Comparison of ENCODE assay signal across 2 cellular contexts in the genomic region with DNA sequence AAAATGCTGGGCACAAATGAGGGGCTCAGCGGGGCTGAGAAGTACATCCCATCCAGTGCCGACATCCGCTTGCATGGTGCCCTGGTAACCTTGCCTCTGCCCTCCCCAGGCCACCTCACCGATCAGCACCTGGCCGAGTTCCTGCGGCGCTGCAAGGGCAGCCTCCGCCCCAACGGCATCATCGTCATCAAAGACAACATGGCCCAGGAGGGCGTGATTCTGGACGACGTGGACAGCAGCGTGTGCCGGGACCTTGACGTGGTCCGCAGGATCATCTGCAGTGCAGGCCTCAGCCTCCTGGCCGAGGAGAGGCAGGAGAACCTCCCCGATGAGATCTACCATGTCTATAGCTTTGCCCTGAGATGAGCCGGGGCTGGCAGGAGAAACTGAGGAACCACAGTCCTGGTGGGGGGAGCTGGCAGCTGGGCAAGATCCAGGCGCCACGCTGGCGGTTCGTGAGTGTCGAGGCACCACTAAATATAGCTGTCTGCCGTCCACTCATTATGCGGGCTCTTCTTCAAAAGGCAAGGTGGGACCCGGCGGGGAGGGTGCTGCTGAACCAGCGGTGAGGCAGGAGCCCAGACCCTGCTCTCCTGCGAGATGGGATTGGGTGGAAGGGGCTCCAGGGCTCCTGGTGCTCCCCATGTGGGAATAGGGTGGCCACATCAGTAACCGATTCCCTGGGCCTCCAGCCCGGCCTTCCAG.
TF ChIP-seq lines count a peak whose summit lies in the region.

No MANE protein-coding gene starts in this region.

TF ChIP-seq in HEK293, 187 proteins besides CTCF, POLR2A, EP300 and RAD21:
- TF ChIP-seq ZNF221 (tag by site-specific recombination; IDR thresholded peaks at IDR 0.05; ENCODE audit: borderline replicate concordance) (no peak), ZFP69B (tag by site-specific recombination; IDR thresholded peaks at IDR 0.05) (peak; percentile 69)
- TF ChIP-seq, protein P1, sequence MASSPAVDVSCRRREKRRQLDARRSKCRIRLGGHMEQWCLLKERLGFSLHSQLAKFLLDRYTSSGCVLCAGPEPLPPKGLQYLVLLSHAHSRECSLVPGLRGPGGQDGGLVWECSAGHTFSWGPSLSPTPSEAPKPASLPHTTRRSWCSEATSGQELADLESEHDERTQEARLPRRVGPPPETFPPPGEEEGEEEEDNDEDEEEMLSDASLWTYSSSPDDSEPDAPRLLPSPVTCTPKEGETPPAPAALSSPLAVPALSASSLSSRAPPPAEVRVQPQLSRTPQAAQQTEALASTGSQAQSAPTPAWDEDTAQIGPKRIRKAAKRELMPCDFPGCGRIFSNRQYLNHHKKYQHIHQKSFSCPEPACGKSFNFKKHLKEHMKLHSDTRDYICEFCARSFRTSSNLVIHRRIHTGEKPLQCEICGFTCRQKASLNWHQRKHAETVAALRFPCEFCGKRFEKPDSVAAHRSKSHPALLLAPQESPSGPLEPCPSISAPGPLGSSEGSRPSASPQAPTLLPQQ (tag by site-specific recombination; IDR thresholded peaks at IDR 0.05), result peak; percentile 76

TF ChIP-seq in K562, 482 proteins besides CTCF, POLR2A, EP300 and RAD21:
- TF ChIP-seq NFYB (IDR thresholded peaks at IDR 0.05; ENCODE audit: extremely low read depth, insufficient read length) (no peak), ZNF324 (CRISPR knock-in tag; IDR thresholded peaks at IDR 0.05) (no peak), TBL1XR1 (IDR thresholded peaks at IDR 0.05; ENCODE audit: low read length in 2 of 2) (no peak), DDX20 (tag; IDR thresholded peaks at IDR 0.05; ENCODE audit: low read depth) (no peak), NR2C2 (CRISPR knock-in tag; IDR thresholded peaks at IDR 0.05) (no peak), NR2C2 (tag; IDR thresholded peaks at IDR 0.05) (no peak), NFIX (CRISPR knock-in tag; IDR thresholded peaks at IDR 0.05; ENCODE audit: low read depth) (no peak), MCM3 (IDR thresholded peaks at IDR 0.05) (no peak), GTF2F1 (IDR thresholded peaks at IDR 0.05; ENCODE audit: low read depth, low read length) (no peak), SUPT5H (IDR thresholded peaks at IDR 0.05) (0 out of 2 replicates have a peak, but pooled peaks have one; percentile 24), MAFG (tag; conservative IDR thresholded peaks at IDR 0.05) (no peak), FOXJ3 (CRISPR knock-in tag; IDR thresholded peaks at IDR 0.05) (no peak), POLR2G (IDR thresholded peaks at IDR 0.05; ENCODE audit: low read depth, low read length) (peak; percentile 69), RBFOX2 (IDR thresholded peaks at IDR 0.05; ENCODE audit: low read depth, low read length) (peak; percentile 65; the same call in 1 of the 2 replicates), ZNF79 (CRISPR knock-in tag; IDR thresholded peaks at IDR 0.05; ENCODE audit: low read depth) (no peak), PRPF4 (IDR thresholded peaks at IDR 0.05; ENCODE audit: insufficient read depth, low read depth, low read length, poor library complexity, severe bottlenecking) (no peak), RBM22 (IDR thresholded peaks at IDR 0.05; ENCODE audit: low read depth, low read length, poor library complexity, severe bottlenecking) (peak; percentile 55), ZNF717 (CRISPR knock-in tag; IDR thresholded peaks at IDR 0.05) (no peak), SMARCA4 (IDR thresholded peaks at IDR 0.05) (no peak)
- TF ChIP-seq, protein P2, sequence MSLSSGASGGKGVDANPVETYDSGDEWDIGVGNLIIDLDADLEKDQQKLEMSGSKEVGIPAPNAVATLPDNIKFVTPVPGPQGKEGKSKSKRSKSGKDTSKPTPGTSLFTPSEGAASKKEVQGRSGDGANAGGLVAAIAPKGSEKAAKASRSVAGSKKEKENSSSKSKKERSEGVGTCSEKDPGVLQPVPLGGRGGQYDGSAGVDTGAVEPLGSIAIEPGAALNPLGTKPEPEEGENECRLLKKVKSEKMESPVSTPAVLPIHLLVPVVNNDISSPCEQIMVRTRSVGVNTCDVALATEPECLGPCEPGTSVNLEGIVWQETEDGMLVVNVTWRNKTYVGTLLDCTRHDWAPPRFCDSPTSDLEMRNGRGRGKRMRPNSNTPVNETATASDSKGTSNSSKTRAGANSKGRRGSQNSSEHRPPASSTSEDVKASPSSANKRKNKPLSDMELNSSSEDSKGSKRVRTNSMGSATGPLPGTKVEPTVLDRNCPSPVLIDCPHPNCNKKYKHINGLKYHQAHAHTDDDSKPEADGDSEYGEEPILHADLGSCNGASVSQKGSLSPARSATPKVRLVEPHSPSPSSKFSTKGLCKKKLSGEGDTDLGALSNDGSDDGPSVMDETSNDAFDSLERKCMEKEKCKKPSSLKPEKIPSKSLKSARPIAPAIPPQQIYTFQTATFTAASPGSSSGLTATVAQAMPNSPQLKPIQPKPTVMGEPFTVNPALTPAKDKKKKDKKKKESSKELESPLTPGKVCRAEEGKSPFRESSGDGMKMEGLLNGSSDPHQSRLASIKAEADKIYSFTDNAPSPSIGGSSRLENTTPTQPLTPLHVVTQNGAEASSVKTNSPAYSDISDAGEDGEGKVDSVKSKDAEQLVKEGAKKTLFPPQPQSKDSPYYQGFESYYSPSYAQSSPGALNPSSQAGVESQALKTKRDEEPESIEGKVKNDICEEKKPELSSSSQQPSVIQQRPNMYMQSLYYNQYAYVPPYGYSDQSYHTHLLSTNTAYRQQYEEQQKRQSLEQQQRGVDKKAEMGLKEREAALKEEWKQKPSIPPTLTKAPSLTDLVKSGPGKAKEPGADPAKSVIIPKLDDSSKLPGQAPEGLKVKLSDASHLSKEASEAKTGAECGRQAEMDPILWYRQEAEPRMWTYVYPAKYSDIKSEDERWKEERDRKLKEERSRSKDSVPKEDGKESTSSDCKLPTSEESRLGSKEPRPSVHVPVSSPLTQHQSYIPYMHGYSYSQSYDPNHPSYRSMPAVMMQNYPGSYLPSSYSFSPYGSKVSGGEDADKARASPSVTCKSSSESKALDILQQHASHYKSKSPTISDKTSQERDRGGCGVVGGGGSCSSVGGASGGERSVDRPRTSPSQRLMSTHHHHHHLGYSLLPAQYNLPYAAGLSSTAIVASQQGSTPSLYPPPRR (CRISPR knock-in tag; IDR thresholded peaks at IDR 0.05; ENCODE audit: borderline replicate concordance), result no peak
- TF ChIP-seq, protein P3, sequence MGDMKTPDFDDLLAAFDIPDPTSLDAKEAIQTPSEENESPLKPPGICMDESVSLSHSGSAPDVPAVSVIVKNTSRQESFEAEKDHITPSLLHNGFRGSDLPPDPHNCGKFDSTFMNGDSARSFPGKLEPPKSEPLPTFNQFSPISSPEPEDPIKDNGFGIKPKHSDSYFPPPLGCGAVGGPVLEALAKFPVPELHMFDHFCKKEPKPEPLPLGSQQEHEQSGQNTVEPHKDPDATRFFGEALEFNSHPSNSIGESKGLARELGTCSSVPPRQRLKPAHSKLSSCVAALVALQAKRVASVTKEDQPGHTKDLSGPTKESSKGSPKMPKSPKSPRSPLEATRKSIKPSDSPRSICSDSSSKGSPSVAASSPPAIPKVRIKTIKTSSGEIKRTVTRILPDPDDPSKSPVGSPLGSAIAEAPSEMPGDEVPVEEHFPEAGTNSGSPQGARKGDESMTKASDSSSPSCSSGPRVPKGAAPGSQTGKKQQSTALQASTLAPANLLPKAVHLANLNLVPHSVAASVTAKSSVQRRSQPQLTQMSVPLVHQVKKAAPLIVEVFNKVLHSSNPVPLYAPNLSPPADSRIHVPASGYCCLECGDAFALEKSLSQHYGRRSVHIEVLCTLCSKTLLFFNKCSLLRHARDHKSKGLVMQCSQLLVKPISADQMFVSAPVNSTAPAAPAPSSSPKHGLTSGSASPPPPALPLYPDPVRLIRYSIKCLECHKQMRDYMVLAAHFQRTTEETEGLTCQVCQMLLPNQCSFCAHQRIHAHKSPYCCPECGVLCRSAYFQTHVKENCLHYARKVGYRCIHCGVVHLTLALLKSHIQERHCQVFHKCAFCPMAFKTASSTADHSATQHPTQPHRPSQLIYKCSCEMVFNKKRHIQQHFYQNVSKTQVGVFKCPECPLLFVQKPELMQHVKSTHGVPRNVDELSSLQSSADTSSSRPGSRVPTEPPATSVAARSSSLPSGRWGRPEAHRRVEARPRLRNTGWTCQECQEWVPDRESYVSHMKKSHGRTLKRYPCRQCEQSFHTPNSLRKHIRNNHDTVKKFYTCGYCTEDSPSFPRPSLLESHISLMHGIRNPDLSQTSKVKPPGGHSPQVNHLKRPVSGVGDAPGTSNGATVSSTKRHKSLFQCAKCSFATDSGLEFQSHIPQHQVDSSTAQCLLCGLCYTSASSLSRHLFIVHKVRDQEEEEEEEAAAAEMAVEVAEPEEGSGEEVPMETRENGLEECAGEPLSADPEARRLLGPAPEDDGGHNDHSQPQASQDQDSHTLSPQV (IDR thresholded peaks at IDR 0.05), result no peak
- TF ChIP-seq, protein P4, sequence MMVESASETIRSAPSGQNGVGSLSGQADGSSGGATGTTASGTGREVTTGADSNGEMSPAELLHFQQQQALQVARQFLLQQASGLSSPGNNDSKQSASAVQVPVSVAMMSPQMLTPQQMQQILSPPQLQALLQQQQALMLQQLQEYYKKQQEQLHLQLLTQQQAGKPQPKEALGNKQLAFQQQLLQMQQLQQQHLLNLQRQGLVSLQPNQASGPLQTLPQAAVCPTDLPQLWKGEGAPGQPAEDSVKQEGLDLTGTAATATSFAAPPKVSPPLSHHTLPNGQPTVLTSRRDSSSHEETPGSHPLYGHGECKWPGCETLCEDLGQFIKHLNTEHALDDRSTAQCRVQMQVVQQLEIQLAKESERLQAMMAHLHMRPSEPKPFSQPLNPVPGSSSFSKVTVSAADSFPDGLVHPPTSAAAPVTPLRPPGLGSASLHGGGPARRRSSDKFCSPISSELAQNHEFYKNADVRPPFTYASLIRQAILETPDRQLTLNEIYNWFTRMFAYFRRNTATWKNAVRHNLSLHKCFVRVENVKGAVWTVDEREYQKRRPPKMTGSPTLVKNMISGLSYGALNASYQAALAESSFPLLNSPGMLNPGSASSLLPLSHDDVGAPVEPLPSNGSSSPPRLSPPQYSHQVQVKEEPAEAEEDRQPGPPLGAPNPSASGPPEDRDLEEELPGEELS (CRISPR knock-in tag; IDR thresholded peaks at IDR 0.05; ENCODE audit: borderline replicate concordance), result no peak
- TF ChIP-seq, protein P5, sequence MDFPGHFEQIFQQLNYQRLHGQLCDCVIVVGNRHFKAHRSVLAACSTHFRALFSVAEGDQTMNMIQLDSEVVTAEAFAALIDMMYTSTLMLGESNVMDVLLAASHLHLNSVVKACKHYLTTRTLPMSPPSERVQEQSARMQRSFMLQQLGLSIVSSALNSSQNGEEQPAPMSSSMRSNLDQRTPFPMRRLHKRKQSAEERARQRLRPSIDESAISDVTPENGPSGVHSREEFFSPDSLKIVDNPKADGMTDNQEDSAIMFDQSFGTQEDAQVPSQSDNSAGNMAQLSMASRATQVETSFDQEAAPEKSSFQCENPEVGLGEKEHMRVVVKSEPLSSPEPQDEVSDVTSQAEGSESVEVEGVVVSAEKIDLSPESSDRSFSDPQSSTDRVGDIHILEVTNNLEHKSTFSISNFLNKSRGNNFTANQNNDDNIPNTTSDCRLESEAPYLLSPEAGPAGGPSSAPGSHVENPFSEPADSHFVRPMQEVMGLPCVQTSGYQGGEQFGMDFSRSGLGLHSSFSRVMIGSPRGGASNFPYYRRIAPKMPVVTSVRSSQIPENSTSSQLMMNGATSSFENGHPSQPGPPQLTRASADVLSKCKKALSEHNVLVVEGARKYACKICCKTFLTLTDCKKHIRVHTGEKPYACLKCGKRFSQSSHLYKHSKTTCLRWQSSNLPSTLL (IDR thresholded peaks at IDR 0.05), result no peak
